ENCODE assay signal across 26 cellular contexts in genomic region chr4:121125486-121125885, GRCh38. TPM values are rescaled to one million over a fixed set of nuclear protein-coding genes. Genes with fewer than 3 reads are reported as not detected.
"Had no signal": no experiment of that assay in that cellular context is flagged by ENCODE, and none has a peak within 500 bp of the region (broad histone marks: within the 10 kb centered on the region; RNA-seq: fewer than 3 reads in every experiment).

No MANE protein-coding gene starts in this region.

- H3K36me3 ChIP-seq: adrenal gland, Peyer's patch, SJSA1 had no signal

- H3K9me3 ChIP-seq: adrenal gland, Peyer's patch, SJSA1 had no signal

- ATAC-seq: activated T-cell treated with anti-CD3 and anti-CD28 coated beads, Interleukin-2, amount 50 U/mL, for 4 hours had no signal

- DNase-seq: activated B cell treated with CpG ODN at 0.5 μM for 24 hours; activated CD4-positive, alpha-beta memory T cell treated with anti-CD3 and anti-CD28 coated beads for 36 hours; activated CD4-positive, alpha-beta T cell treated with anti-CD3 and anti-CD28 coated beads for 1 hour; activated CD4-positive, alpha-beta T cell treated with anti-CD3 and anti-CD28 coated beads, Interleukin-2, amount 10 ng/mL, durations not matched to agents 24 days and 14 days; activated CD8-positive, alpha-beta memory T cell treated with anti-CD3 and anti-CD28 coated beads for 24 hours; activated effector memory CD4-positive, alpha-beta T cell treated with anti-CD3 and anti-CD28 coated beads, Interleukin-2, amount 50 U/mL, for 16 hours; activated naive CD4-positive, alpha-beta T cell treated with anti-CD3 and anti-CD28 coated beads for 36 hours; activated T-cell treated with anti-CD3 and anti-CD28 coated beads, Interleukin-2, amount 50 U/mL, for 4 hours; adrenal gland; anterior cingulate cortex; cerebellar nuclear complex; Karpas-422; MM.1S; NCI-H1105; NCI-H1436 treated with DMSO at 0.1 percent for 48 hours; NCI-H187; NCI-H2081 treated with DMSO at 0.1 percent for 48 hours; NCI-H446; NCI-H524; Peyer's patch; Right ventricle myocardium superior; SW 1271 had no signal

- H3K4me1 ChIP-seq: adrenal gland, Peyer's patch, SJSA1 had no signal

- H3K27ac ChIP-seq: adrenal gland, Peyer's patch, RWPE1, SJSA1 had no signal

- H3K4me3 ChIP-seq: adrenal gland, Peyer's patch, SJSA1 had no signal

- H3K27me3 ChIP-seq: adrenal gland, Peyer's patch, SJSA1 had no signal

RNA-seq across cellular contexts. Expression of gene TNIP3, which starts 38.6 kb away (rescaled TPM):
- total RNA-seq: activated B cell treated with CpG ODN at 0.5 μM for 24 hours, cardiac septum, Right ventricle myocardium superior had no signal

RNA-seq across cellular contexts. Expression of gene NDNF, which starts 53.2 kb away (rescaled TPM):
- total RNA-seq: activated B cell treated with CpG ODN at 0.5 μM for 24 hours; activated CD4-positive, alpha-beta memory T cell treated with anti-CD3 and anti-CD28 coated beads for 36 hours; activated naive CD4-positive, alpha-beta T cell treated with anti-CD3 and anti-CD28 coated beads for 36 hours; SJSA1; T-helper 1 cell treated with Interleukin-12 subunit alpha and Interleukin-12 subunit beta and Interleukin-4 antibody, amounts not matched to agents 30 ng/mL and 1 ng/mL, for 36 hours had no signal
